ENCODE assay signal across 8 cellular contexts in genomic region chr4:1309261-1310010, GRCh38. TPM values are rescaled to one million over a fixed set of nuclear protein-coding genes. Genes with fewer than 3 reads are reported as not detected.
DNase-seq lines count a peak whose midpoint lies in the region; ATAC-seq lines count a peak whose summit lies in the region.

No MANE protein-coding gene starts in this region.

- H3K27ac ChIP-seq in HUES64 (ENCODE audit: low read depth, low read length) (peak overlapping the region; percentile 86), epithelial cell of prostate (peak overlapping the region; percentile 67)

- peak overlapping the region; percentile 51 for H3K9ac ChIP-seq in HUES64 (ENCODE audit: low read depth, low read length)

- peak; percentile 57 for DNase-seq in activated T-cell treated with anti-CD3 and anti-CD28 coated beads, Interleukin-2, amount 50 U/mL, for 1 hour
- no peak for DNase-seq in epithelial cell of prostate (ENCODE audit: low read depth, low spot score)
- DNase-seq in mesenteric fat pad (ENCODE audit: low spot score), result peak; percentile 93
- peak; percentile 37 for DNase-seq in stimulated activated CD8-positive, alpha-beta memory T cell treated with anti-CD3 and anti-CD28 coated beads, Interleukin-12 subunit alpha, Interleukin-12 subunit beta, amount 100 ng/mL, for 4 hours (ENCODE audit: low read depth)
- DNase-seq in NCI-H510A (lab: John Stamatoyannopoulos, UW), result no peak

- H3K9me3 ChIP-seq in HUES64 (ENCODE audit: insufficient read depth, low read depth, low read length), result no peaks in the 10 kb centered on the region

- H3K27me3 ChIP-seq in HUES64 (ENCODE audit: insufficient read depth, low read length), result no peaks in the 10 kb centered on the region

- H3K4me3 ChIP-seq in HUES64 (ENCODE audit: low read length), result peak overlapping the region; percentile 47

- ATAC-seq in GM18861 (IDR thresholded peaks at IDR 0.05; ENCODE audit: unreplicated experiment) (peak; percentile 78), GM19035 (IDR thresholded peaks at IDR 0.05; ENCODE audit: unreplicated experiment) (no peak)

- 11% methylated on average over 36 of the region's 36 CpGs for whole genome bisulfite sequencing in HUES64

- peaks cover 25% of the 10 kb centered on the region for H3K36me3 ChIP-seq in HUES64 (ENCODE audit: insufficient read depth, low read length)

- H3K4me1 ChIP-seq in HUES64 (ENCODE audit: insufficient read depth, low read length), result peaks cover 9% of the 10 kb centered on the region

RNA-seq across cellular contexts. Expression of gene MAEA, which starts 19.7 kb away (rescaled TPM):
- polyA plus RNA-seq in HUES64 (2013, experiment 1 of 2), result 77.0 TPM
- polyA plus RNA-seq in HUES64 (2013, experiment 2 of 2), result 74.8 TPM
- 46.8 TPM for total RNA-seq in mesenteric fat pad

RNA-seq across cellular contexts. Expression of gene UVSSA, which starts 37.6 kb away (rescaled TPM):
- polyA plus RNA-seq in HUES64 (2013, experiment 1 of 2), result 6.5 TPM
- polyA plus RNA-seq in HUES64 (2013, experiment 2 of 2), result 6.8 TPM
- 19.0 TPM for total RNA-seq in mesenteric fat pad

Comparison
In these comparisons a context has a peak if more than half of its experiments do, and no peak if none do; other contexts are left out.
1. DNase-seq: peak in activated T-cell treated with anti-CD3 and anti-CD28 coated beads, Interleukin-2, amount 50 U/mL, for 1 hour (single experiment), mesenteric fat pad (single experiment) and stimulated activated CD8-positive, alpha-beta memory T cell treated with anti-CD3 and anti-CD28 coated beads, Interleukin-12 subunit alpha, Interleukin-12 subunit beta, amount 100 ng/mL, for 4 hours (single experiment); none in epithelial cell of prostate (single experiment) and NCI-H510A (single experiment).